ENCODE assay signal across 8 cellular contexts in the genomic region with DNA sequence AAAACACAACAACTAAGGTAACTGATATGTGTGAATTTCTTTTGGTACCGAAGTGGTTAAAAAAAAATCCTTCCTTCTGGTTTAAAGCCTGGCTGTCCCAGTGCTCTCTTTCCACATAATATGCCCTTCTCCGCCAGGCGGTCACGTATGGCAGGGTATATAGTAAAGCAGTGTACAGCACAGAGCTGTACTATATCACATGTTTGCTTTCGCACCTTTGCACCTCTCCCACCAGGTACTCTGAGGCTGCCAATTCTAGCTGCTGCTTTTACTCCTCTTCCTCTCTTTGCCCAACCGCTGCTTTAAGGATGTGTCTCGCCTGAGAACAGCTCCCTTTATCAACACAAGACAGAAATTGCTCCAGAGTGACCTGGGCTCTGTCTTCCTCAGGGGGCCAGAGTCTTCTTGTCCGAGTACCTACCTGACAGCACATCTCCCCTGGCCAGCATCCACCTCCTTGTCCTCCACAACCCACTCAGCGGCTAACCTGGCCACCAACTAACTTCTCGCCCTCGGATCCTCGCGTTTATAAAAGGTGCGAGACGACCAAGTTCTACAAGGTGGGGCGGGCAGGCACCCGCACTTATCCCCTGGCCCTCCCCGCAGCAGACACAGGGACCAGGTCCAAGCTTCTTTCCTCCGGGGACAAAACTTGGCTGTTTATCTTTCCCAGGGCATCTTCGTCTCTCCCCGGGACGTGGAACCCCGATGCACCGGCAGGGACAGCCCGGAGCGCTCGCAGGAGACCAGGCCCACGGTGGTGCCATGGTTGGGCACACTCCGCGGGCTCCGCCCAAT. TPM values are rescaled to one million over a fixed set of nuclear protein-coding genes. Genes with fewer than 3 reads are reported as not detected.
DNase-seq lines count a peak whose midpoint lies in the region; ATAC-seq lines count a peak whose summit lies in the region.

No MANE protein-coding gene starts in this region.

- H3K9me3 Mint-ChIP-seq in CD8-positive, alpha-beta memory T cell = no peaks in the 10 kb centered on the region

- DNase-seq in CD8-positive, alpha-beta memory T cell = peak in 3 of 5 donors; percentile 0 to 45 (median 5)
- DNase-seq in NCI-H526 (lab: John Stamatoyannopoulos, UW) (peak; percentile 50 to 69), occipital lobe (lab: John Stamatoyannopoulos, UW) (peak; percentile 55), NCI-H1105 treated with DMSO at 0.1 percent for 48 hours (lab: John Stamatoyannopoulos, UW) (no peak), NCI-H774 (lab: John Stamatoyannopoulos, UW) (no peak)

- no peaks in the 10 kb centered on the region for H3K36me3 ChIP-seq in CD8-positive, alpha-beta memory T cell (ENCODE audit: insufficient read depth, low read length)
- H3K36me3 ChIP-seq in esophagus (ENCODE audit: control insufficient read depth in 2 of 2, insufficient read depth in 2 of 2, low read length in 1 of 2) = no peaks in the 10 kb centered on the region

- H3K4me3 Mint-ChIP-seq in CD8-positive, alpha-beta memory T cell = peak overlapping the region; percentile 70 to 92 (median 80)

- WGBS in esophagus, 2 donors = 24 to 28% methylated on average over 31 of the region's 31 CpGs

- H3K27me3 Mint-ChIP-seq in CD8-positive, alpha-beta memory T cell = peaks cover 13 to 25% of the 10 kb centered on the region in 2 donors

- H3K27ac ChIP-seq in CD8-positive, alpha-beta memory T cell (ENCODE audit: low read depth, low read length) = no peak overlapping the region
- no peak overlapping the region for H3K27ac ChIP-seq in esophagus (ENCODE audit: low read depth in 2 of 2, low read length in 1 of 2)

- H3K27ac Mint-ChIP-seq in CD8-positive, alpha-beta memory T cell = peak overlapping the region in 5 of 8 donors; percentile 19 to 85 (median 35)

- H3K27me3 ChIP-seq in CD8-positive, alpha-beta memory T cell (ENCODE audit: insufficient read depth, low read length, poor library complexity, severe bottlenecking) = peaks cover 10% of the 10 kb centered on the region
- peaks cover 0 to 3% of the 10 kb centered on the region in 2 donors for H3K27me3 ChIP-seq in esophagus (ENCODE audit: control insufficient read depth in 1 of 2, insufficient read depth in 2 of 2, low read length in 2 of 2)

- POLR2A ChIA-PET in CD8-positive, alpha-beta memory T cell (lab: Charles Lee) = interaction anchor here (0.6 to 1.0 kb wide), 2 partner anchors 16 to 111 kb away, joined by 4 to 5 read pairs; a partner anchor contains a TSS

- peaks cover 0 to 1% (median 0%) of the 10 kb centered on the region in 3 donors for H3K36me3 Mint-ChIP-seq in CD8-positive, alpha-beta memory T cell

- peak overlapping the region; percentile 47 for H3K4me3 ChIP-seq in CD8-positive, alpha-beta memory T cell (ENCODE audit: low read length)
- H3K4me3 ChIP-seq in esophagus (ENCODE audit: low read depth in 1 of 2, low read length in 2 of 2) = peak overlapping the region; percentile 49 to 56

- peaks cover 20 to 42% (median 30%) of the 10 kb centered on the region in 3 donors for H3K4me1 Mint-ChIP-seq in CD8-positive, alpha-beta memory T cell

- peaks cover 16% of the 10 kb centered on the region for H3K4me1 ChIP-seq in CD8-positive, alpha-beta memory T cell (ENCODE audit: insufficient read depth, low read length)
- H3K4me1 ChIP-seq in esophagus (ENCODE audit: control insufficient read depth in 2 of 2, insufficient read depth in 2 of 2, low read length in 1 of 2) = peaks cover 0 to 2% of the 10 kb centered on the region in 2 donors

- ATAC-seq in HG03354 (IDR thresholded peaks at IDR 0.05; ENCODE audit: poor library complexity, severe bottlenecking, unreplicated experiment) = no peak
- ATAC-seq in HG03520 (IDR thresholded peaks at IDR 0.05; ENCODE audit: unreplicated experiment) = no peak

- no peaks in the 10 kb centered on the region for H3K9me3 ChIP-seq in CD8-positive, alpha-beta memory T cell (ENCODE audit: low read length)
- H3K9me3 ChIP-seq in esophagus (ENCODE audit: control insufficient read depth in 2 of 2, insufficient read depth in 1 of 2, low read depth in 1 of 2, low read length in 1 of 2) = no peaks in the 10 kb centered on the region

- CTCF ChIA-PET in CD8-positive, alpha-beta memory T cell (lab: Charles Lee) = interaction anchor here (1.0 to 1.3 kb wide), 3 partner anchors 16 to 351 kb away, joined by 3 to 4 read pairs (median 3); a partner anchor contains a TSS

RNA-seq across cellular contexts. Expression of a gene that starts 1.6 kb away (rescaled TPM):
- 1 to 10 TPM; 3.3 to 4.2 TPM for total RNA-seq in CD8-positive, alpha-beta memory T cell
- polyA plus RNA-seq in CD8-positive, alpha-beta memory T cell = 1.2 TPM
- under 1 TPM; 0.08 to 0.16 TPM for polyA plus RNA-seq in esophagus
- 10.1 TPM for total RNA-seq in occipital lobe

RNA-seq across cellular contexts. Expression of a gene that starts 15.6 kb away (rescaled TPM):
- 10 to 100 TPM; 44.4 to 44.8 TPM for total RNA-seq in CD8-positive, alpha-beta memory T cell
- polyA plus RNA-seq in CD8-positive, alpha-beta memory T cell = 54.3 TPM
- 10 to 100 TPM; 12.3 to 14.2 TPM for polyA plus RNA-seq in esophagus
- 30.4 TPM for total RNA-seq in occipital lobe

Comparison
In these comparisons a context has a peak if more than half of its experiments do, and no peak if none do; other contexts are left out.
1. DNase-seq: peak in CD8-positive, alpha-beta memory T cell (3 of 5), NCI-H526 (2 of 2) and occipital lobe (single experiment); none in NCI-H1105 treated with DMSO at 0.1 percent for 48 hours (single experiment) and NCI-H774 (single experiment).